In the genomic region with DNA sequence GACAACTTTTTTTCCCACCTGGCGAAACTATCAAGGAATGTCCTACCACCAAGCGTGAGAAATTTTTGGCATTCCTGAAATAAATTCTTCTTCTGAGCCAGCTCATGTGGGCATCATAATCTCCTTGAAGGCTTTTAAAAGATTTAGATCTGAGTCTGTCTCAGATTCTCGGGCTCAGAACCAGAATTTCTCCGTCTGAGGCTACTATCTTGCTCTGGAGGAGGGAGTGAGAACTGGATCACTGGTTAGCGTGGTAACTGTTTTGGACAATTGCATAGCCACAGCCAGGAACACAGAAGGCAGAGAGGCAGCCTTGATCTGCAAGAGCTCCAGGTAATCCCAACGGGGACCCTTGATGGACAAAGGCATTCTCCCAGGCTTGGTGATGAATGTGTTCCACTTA, we compare ENCODE assay signal across 1 cellular context.
TF ChIP-seq lines count a peak whose summit lies in the region.

No MANE protein-coding gene starts in this region.

TF ChIP-seq in GM23338, 12 proteins besides CTCF, POLR2A, EP300 and RAD21:
- TF ChIP-seq, protein P1, sequence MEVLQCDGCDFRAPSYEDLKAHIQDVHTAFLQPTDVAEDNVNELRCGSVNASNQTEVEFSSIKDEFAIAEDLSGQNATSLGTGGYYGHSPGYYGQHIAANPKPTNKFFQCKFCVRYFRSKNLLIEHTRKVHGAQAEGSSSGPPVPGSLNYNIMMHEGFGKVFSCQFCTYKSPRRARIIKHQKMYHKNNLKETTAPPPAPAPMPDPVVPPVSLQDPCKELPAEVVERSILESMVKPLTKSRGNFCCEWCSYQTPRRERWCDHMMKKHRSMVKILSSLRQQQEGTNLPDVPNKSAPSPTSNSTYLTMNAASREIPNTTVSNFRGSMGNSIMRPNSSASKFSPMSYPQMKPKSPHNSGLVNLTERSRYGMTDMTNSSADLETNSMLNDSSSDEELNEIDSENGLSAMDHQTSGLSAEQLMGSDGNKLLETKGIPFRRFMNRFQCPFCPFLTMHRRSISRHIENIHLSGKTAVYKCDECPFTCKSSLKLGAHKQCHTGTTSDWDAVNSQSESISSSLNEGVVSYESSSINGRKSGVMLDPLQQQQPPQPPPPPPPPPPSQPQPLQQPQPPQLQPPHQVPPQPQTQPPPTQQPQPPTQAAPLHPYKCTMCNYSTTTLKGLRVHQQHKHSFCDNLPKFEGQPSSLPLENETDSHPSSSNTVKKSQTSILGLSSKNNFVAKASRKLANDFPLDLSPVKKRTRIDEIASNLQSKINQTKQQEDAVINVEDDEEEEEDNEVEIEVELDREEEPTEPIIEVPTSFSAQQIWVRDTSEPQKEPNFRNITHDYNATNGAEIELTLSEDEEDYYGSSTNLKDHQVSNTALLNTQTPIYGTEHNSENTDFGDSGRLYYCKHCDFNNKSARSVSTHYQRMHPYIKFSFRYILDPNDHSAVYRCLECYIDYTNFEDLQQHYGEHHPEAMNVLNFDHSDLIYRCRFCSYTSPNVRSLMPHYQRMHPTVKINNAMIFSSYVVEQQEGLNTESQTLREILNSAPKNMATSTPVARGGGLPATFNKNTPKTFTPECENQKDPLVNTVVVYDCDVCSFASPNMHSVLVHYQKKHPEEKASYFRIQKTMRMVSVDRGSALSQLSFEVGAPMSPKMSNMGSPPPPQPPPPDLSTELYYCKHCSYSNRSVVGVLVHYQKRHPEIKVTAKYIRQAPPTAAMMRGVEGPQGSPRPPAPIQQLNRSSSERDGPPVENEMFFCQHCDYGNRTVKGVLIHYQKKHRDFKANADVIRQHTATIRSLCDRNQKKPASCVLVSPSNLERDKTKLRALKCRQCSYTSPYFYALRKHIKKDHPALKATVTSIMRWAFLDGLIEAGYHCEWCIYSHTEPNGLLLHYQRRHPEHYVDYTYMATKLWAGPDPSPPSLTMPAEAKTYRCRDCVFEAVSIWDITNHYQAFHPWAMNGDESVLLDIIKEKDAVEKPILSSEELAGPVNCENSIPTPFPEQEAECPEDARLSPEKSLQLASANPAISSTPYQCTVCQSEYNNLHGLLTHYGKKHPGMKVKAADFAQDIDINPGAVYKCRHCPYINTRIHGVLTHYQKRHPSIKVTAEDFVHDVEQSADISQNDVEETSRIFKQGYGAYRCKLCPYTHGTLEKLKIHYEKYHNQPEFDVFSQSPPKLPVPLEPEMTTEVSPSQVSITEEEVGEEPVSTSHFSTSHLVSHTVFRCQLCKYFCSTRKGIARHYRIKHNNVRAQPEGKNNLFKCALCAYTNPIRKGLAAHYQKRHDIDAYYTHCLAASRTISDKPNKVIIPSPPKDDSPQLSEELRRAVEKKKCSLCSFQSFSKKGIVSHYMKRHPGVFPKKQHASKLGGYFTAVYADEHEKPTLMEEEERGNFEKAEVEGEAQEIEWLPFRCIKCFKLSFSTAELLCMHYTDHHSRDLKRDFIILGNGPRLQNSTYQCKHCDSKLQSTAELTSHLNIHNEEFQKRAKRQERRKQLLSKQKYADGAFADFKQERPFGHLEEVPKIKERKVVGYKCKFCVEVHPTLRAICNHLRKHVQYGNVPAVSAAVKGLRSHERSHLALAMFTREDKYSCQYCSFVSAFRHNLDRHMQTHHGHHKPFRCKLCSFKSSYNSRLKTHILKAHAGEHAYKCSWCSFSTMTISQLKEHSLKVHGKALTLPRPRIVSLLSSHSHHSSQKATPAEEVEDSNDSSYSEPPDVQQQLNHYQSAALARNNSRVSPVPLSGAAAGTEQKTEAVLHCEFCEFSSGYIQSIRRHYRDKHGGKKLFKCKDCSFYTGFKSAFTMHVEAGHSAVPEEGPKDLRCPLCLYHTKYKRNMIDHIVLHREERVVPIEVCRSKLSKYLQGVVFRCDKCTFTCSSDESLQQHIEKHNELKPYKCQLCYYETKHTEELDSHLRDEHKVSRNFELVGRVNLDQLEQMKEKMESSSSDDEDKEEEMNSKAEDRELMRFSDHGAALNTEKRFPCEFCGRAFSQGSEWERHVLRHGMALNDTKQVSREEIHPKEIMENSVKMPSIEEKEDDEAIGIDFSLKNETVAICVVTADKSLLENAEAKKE (CRISPR knock-in tag; IDR thresholded peaks at IDR 0.05), result 0 out of 2 replicates have a peak, but pooled peaks have one; percentile 43
- TF ChIP-seq POLR2AphosphoS5 (IDR thresholded peaks at IDR 0.05; ENCODE audit: low read depth), result no peak
